Comparison of ENCODE assay signal across 10 cellular contexts in the genomic region with DNA sequence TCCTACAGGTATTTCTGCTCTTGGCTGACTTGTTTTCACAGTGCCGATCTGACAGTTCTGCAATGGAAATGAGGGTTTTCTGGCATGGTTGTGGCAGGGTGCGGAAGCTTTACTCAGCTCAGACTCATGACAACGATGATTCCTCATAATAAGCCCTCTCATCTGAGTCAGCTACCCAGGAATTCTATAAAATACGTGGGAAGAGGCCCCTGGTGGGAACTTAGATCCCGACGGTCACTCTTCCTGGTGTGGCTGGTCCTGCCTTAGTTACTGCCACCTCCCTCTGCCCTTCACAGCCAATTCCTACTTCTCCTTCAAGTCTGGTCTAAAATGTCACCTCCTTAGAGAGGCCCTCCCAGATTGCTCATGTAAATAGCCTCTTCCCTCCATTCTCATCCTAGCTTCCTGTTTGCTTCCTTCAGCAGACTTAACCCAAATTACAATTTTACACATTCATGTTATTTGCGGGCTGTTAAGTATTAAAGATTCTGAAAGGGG.
DNase-seq lines count a peak whose midpoint lies in the region; ATAC-seq, FAIRE-seq and TF ChIP-seq lines count a peak whose summit lies in the region.
"Had no signal": no experiment of that assay in that cellular context is flagged by ENCODE, and none has a peak within 500 bp of the region (broad histone marks: within the 10 kb centered on the region; RNA-seq: fewer than 3 reads in every experiment).

No MANE protein-coding gene starts in this region.

- TF ChIP-seq CTCF in HCT116 (IDR thresholded peaks at IDR 0.05 in 2 of 3, conservative IDR thresholded peaks at IDR 0.05 in 1 of 3; ENCODE audit: borderline replicate concordance in 1 of 3, insufficient read depth in 1 of 3, low read depth in 2 of 3, low read length in 2 of 3) (no peak), K562 (IDR thresholded peaks at IDR 0.05 in 2 of 3, conservative IDR thresholded peaks at IDR 0.05 in 1 of 3; ENCODE audit: insufficient read depth in 2 of 3, low read depth in 1 of 3, low read length in 3 of 3) (no peak), spleen (IDR thresholded peaks at IDR 0.05 in 8 of 11, conservative IDR thresholded peaks at IDR 0.05 in 3 of 11) (no peak), dorsolateral prefrontal cortex (IDR thresholded peaks at IDR 0.05 in 54 of 56, conservative IDR thresholded peaks at IDR 0.05 in 2 of 56; ENCODE audit: low read depth in 1 of 56, partially characterized antibody in 56 of 56) (no peak)

- TF ChIP-seq POLR2A in HCT116 (IDR thresholded peaks at IDR 0.05; ENCODE audit: borderline replicate concordance, extremely low read depth, insufficient read depth, insufficient read length): no peak
- no peak for TF ChIP-seq POLR2A in K562 (conservative IDR thresholded peaks at IDR 0.05)
- TF ChIP-seq POLR2A in spleen (IDR thresholded peaks at IDR 0.05): no peak

- H3K27me3 ChIP-seq in HCT116 (ENCODE audit: insufficient read depth, low read length) (no peaks in the 10 kb centered on the region), K562 (ENCODE audit: control insufficient read depth in 2 of 2, insufficient read depth in 2 of 2, low read length in 2 of 2) (no peaks in the 10 kb centered on the region), spleen (replicated peaks in 1 of 7) (peaks cover 0 to 9% (median 0%) of the 10 kb centered on the region in 7 donors), dorsolateral prefrontal cortex (peaks cover 0 to 15% (median 0%) of the 10 kb centered on the region in 45 donors)
- H3K27me3 ChIP-seq: cardiac muscle cell had no signal

- no peaks in the 10 kb centered on the region for H4K20me1 ChIP-seq in HCT116 (ENCODE audit: insufficient read depth)
- no peaks in the 10 kb centered on the region for H4K20me1 ChIP-seq in K562 (replicated peaks; ENCODE audit: control insufficient read depth, insufficient read depth, low read length)

- no peak for TF ChIP-seq EP300 in K562 (IDR thresholded peaks at IDR 0.05; ENCODE audit: low read length)

- no peaks in the 10 kb centered on the region for H3K36me3 ChIP-seq in HCT116 (ENCODE audit: control insufficient read depth in 1 of 2, insufficient read depth in 2 of 2, low read length in 2 of 2)
- no peaks in the 10 kb centered on the region for H3K36me3 ChIP-seq in K562 (ENCODE audit: control insufficient read depth, insufficient read depth, low read length)
- H3K36me3 ChIP-seq in spleen: no peaks in the 10 kb centered on the region
- H3K36me3 ChIP-seq: cardiac muscle cell had no signal

- H3K4me3 ChIP-seq in HCT116 (replicated peaks in 1 of 2; ENCODE audit: low read depth in 1 of 2, low read length in 2 of 2): peak overlapping the region; percentile 28 to 32; a peak in 3 of 4 replicates
- H3K4me3 ChIP-seq in K562: no peak overlapping the region
- H3K4me3 ChIP-seq in spleen: no peak overlapping the region
- H3K4me3 ChIP-seq in dorsolateral prefrontal cortex: peak overlapping the region in 1 of 59 donors; percentile 27
- H3K4me3 ChIP-seq: cardiac muscle cell had no signal

- no peak for FAIRE-seq in K562 (lab: Jason Lieb, UNC)

- H3K27ac ChIP-seq in HCT116 (ENCODE audit: low read depth, low read length): peak overlapping the region; percentile 90
- no peak overlapping the region for H3K27ac ChIP-seq in K562 (ENCODE audit: extremely low read depth, low read depth, low read length)
- H3K27ac ChIP-seq in spleen: peak overlapping the region in 5 of 8 donors; percentile 59 to 65 (median 59)
- peak overlapping the region in 2 of 59 donors; percentile 61 to 68 for H3K27ac ChIP-seq in dorsolateral prefrontal cortex
- H3K27ac ChIP-seq: cardiac muscle cell had no signal

- CTCF ChIA-PET in HCT116 (lab: Charles Lee): no interaction called here
- CTCF ChIA-PET in K562 (lab: Yijun Ruan, JAX; ENCODE audit: low intra/inter-chr PET ratio): no interaction called here

- POLR2A ChIA-PET in HCT116 (lab: Charles Lee): interaction anchor here (0.9 to 1.5 kb wide), 5 partner anchors 13 to 70 kb away, joined by 3 to 12 read pairs (median 3); no protein-coding TSS in a partner anchor
- POLR2A ChIA-PET in K562 (lab: Yijun Ruan, JAX): interaction anchor here (1.3 kb wide), 1 partner anchor 10 kb away, joined by 5 read pairs; no protein-coding TSS in a partner anchor

- DNase-seq in HCT116 (ENCODE audit: low read depth, low spot score) (peak; percentile 96), K562 (ENCODE audit: extremely low read depth in 1 of 4, low spot score in 3 of 4) (no peak), iris pigment epithelial cell (ENCODE audit: low read depth) (peak; percentile 94), spleen (no peak), dorsolateral prefrontal cortex (no peak), NCI-H1930 (lab: John Stamatoyannopoulos, UW) (no peak), NCI-H2107 treated with DMSO at 0.1 percent for 48 hours (lab: John Stamatoyannopoulos, UW; ENCODE audit: unreplicated experiment) (no peak)
- DNase-seq: T-helper 17 cell had no signal

- H3K9me1 ChIP-seq in K562 (ENCODE audit: control insufficient read depth, insufficient read depth, low read length): no peaks in the 10 kb centered on the region

- peak; percentile 85 for ATAC-seq in HCT116
- no peak for ATAC-seq in K562
- ATAC-seq in HG03135 (IDR thresholded peaks at IDR 0.05; ENCODE audit: unreplicated experiment): no peak
- ATAC-seq: T-helper 17 cell had no signal

- H2AFZ ChIP-seq in HCT116 (ENCODE audit: low read depth, low read length, poor library complexity, severe bottlenecking) (no peak overlapping the region), K562 (ENCODE audit: low read depth, low read length) (peak overlapping the region; percentile 48)

- BruUV-seq in HCT116 (replicated peaks; lab: Mats Ljungman, UMichigan): no TSS peak
- no TSS peak for BruUV-seq in K562 (replicated peaks; lab: Mats Ljungman, UMichigan)

- H3K9me3 ChIP-seq in HCT116 (ENCODE audit: control insufficient read depth in 1 of 2, insufficient read depth in 1 of 2, low read depth in 1 of 2, low read length in 2 of 2): no peaks in the 10 kb centered on the region
- H3K9me3 ChIP-seq in K562 (replicated peaks; ENCODE audit: control insufficient read depth, insufficient read depth, low read depth, low read length): no peaks in the 10 kb centered on the region
- no peaks in the 10 kb centered on the region for H3K9me3 ChIP-seq in spleen

- H3K9ac ChIP-seq in HCT116 (ENCODE audit: low read length) (peak overlapping the region; percentile 71), K562 (ENCODE audit: insufficient read depth in 1 of 2, low read depth in 2 of 2, low read length in 2 of 2) (no peak overlapping the region; a peak in 1 of 4 replicates)

- 70% methylated on average over 6 of the region's 7 CpGs for whole genome bisulfite sequencing in K562 (ENCODE audit: insufficient coverage, low coverage, missing lambda C conversion rate)
- WGBS in spleen, 5 donors: 60 to 73% (median 68%) methylated on average over 7 of the region's 7 CpGs

- H3K4me2 ChIP-seq in HCT116 (ENCODE audit: low read length) (peak overlapping the region; percentile 66), K562 (ENCODE audit: insufficient read depth, low read length) (peak overlapping the region; percentile 32; the same call in 1 of the 2 replicates)

- H3K9me2 ChIP-seq in HCT116 (ENCODE audit: insufficient read depth): no peaks in the 10 kb centered on the region

- TF ChIP-seq RAD21 in HCT116 (IDR thresholded peaks at IDR 0.05; ENCODE audit: low read depth) (peak; percentile 32; the same call in 1 of the 2 replicates), K562 (CRISPR knock-in tag; conservative IDR thresholded peaks at IDR 0.05 in 1 of 2, IDR thresholded peaks at IDR 0.05 in 1 of 2) (no peak)

- H3K4me1 ChIP-seq in HCT116 (ENCODE audit: control insufficient read depth in 1 of 2, insufficient read depth in 2 of 2, low read length in 2 of 2) (peaks cover 41 to 63% of the 10 kb centered on the region in 2 experiments), K562 (replicated peaks in 1 of 2; ENCODE audit: control insufficient read depth in 2 of 2, insufficient read depth in 2 of 2, low read length in 2 of 2) (peaks cover 9 to 10% of the 10 kb centered on the region in 2 experiments; a peak in 3 of 5 replicates), spleen (peaks cover 0 to 35% (median 9%) of the 10 kb centered on the region in 6 donors)

- in situ Hi-C loops in K562 (cut with MboI): no loop called here

- RAD21 ChIA-PET in HCT116 (lab: Charles Lee; ENCODE audit: low non-redundant PET in 1 of 2, low total read pairs in 2 of 2, uncharacterized antibody in 2 of 2, unreplicated experiment in 2 of 2): interaction anchor here (0.7 to 1.0 kb wide), 2 partner anchors 48 to 79 kb away, joined by 3 read pairs; no protein-coding TSS in a partner anchor

- intact Hi-C loops in HCT116 (cut with micrococcal nuclease) (no loop called here), K562 (cut with micrococcal nuclease) (no loop called here), spleen (cut with DNase I; ENCODE audit: low total_unique reads) (no loop called here), dorsolateral prefrontal cortex (cut with DNase I) (no loop called here)

- no peaks in the 10 kb centered on the region for H3K79me2 ChIP-seq in HCT116 (ENCODE audit: insufficient read depth, low read length)
- H3K79me2 ChIP-seq in K562 (ENCODE audit: control insufficient read depth, insufficient read depth, low read length): no peaks in the 10 kb centered on the region

TF ChIP-seq in HCT116, 20 proteins besides CTCF, POLR2A, EP300 and RAD21 (continues in another document):
- TF ChIP-seq FOSL1 (IDR thresholded peaks at IDR 0.05; ENCODE audit: low read depth) (peak; percentile 92), CEBPB (IDR thresholded peaks at IDR 0.05; ENCODE audit: low read depth) (peak; percentile 65), CBX3 (IDR thresholded peaks at IDR 0.05; ENCODE audit: low read depth) (peak; percentile 81), SIN3A (IDR thresholded peaks at IDR 0.05; ENCODE audit: low read depth) (peak; percentile 86)

TF ChIP-seq in K562, 482 proteins besides CTCF, POLR2A, EP300 and RAD21:
- no peak for TF ChIP-seq CBFA2T2 (conservative IDR thresholded peaks at IDR 0.05)
- 0 out of 4 replicates have a peak, but pooled peaks have one; percentile 12 to 14 for TF ChIP-seq KDM1A (IDR thresholded peaks at IDR 0.05)
- TF ChIP-seq FOXA3 (CRISPR knock-in tag; conservative IDR thresholded peaks at IDR 0.05 in 1 of 2, IDR thresholded peaks at IDR 0.05 in 1 of 2): 0 out of 4 replicates have a peak, but pooled peaks of 1 of the 2 experiments have one; percentile 11
- TF ChIP-seq ZNF830 (CRISPR knock-in tag; IDR thresholded peaks at IDR 0.05): no peak
- peak; percentile 98 for TF ChIP-seq ZFP36 (IDR thresholded peaks at IDR 0.05; ENCODE audit: low read depth, low read length, partially characterized antibody)
- 0 out of 2 replicates have a peak, but pooled peaks have one; percentile 15 for TF ChIP-seq ZFX (CRISPR knock-in tag; IDR thresholded peaks at IDR 0.05)
- no peak for TF ChIP-seq FIP1L1 (IDR thresholded peaks at IDR 0.05; ENCODE audit: low read depth, low read length, poor library complexity, severe bottlenecking)
- peak; percentile 50; the same call in 1 of the 2 replicates for TF ChIP-seq SMARCA5 (IDR thresholded peaks at IDR 0.05)
- TF ChIP-seq BCOR (IDR thresholded peaks at IDR 0.05): peak; percentile 75
- TF ChIP-seq RBM25 (IDR thresholded peaks at IDR 0.05; ENCODE audit: low read depth, low read length, severe bottlenecking): peak; percentile 92
- peak; percentile 74 for TF ChIP-seq ZNF436 (CRISPR knock-in tag; IDR thresholded peaks at IDR 0.05)
- TF ChIP-seq ZNF717 (CRISPR knock-in tag; IDR thresholded peaks at IDR 0.05): no peak

Comparison
In these comparisons a context has a peak if more than half of its experiments do, and no peak if none do; other contexts are left out.
1. DNase-seq: peak in HCT116 (single experiment) and iris pigment epithelial cell (single experiment); none in K562 (0 of 4), spleen (single experiment), dorsolateral prefrontal cortex (0 of 10), NCI-H1930 (0 of 2) and NCI-H2107 treated with DMSO at 0.1 percent for 48 hours (single experiment).
2. H3K4me3 ChIP-seq: peak in HCT116 (2 of 2); none in K562 (single experiment) and spleen (0 of 8).